In the genomic region with DNA sequence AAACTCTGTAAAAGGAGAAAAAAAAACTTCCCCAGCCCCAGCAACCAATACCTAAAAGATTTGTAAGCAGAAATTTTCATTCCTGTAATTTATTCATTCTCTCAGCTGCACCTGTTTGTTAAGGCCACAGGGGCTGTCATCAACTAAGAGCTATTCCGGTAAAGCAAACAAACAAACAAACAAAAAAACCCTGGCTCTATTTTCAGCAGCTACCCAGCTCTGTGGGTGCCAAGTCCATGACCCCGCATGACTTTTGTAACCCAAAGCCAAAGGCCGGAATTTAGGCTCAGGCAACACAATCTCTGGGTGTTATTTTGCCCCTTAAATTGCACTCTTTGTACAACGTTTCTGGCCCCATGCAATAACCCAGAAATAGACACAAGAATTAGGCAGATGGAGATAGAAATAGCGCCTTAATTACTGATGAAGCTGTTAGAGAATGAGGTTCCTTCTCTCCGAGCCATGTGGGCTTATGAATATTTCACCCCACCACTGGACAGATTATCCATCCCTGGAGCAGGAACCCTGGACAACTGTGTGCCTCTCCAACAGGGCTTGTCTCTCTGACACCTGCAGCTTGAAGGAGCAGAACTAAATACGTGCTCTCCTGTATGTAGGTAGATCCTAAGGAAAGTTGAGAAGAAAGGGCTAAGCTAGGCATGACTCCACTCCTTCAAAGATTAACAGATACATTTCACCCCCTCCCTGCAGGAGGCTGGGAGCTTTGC, we compare ENCODE assay signal across 30 cellular contexts. TPM values are rescaled to one million over a fixed set of nuclear protein-coding genes. Genes with fewer than 3 reads are reported as not detected.
"Had no signal": no experiment of that assay in that cellular context is flagged by ENCODE, and none has a peak within 500 bp of the region (broad histone marks: within the 10 kb centered on the region; RNA-seq: fewer than 3 reads in every experiment).

No MANE protein-coding gene starts in this region.

- H3K4me1 Mint-ChIP-seq: neural crest cell had no signal

- H3K9me3 ChIP-seq: esophagus squamous epithelium, lower lobe of right lung, neutrophil, right atrium auricular region, suprapubic skin, vagina had no signal

- H3K9ac ChIP-seq: parathyroid adenoma had no signal

- H3K36me3 Mint-ChIP-seq: natural killer cell had no signal

- H2AFZ ChIP-seq: parathyroid adenoma had no signal

- ATAC-seq: effector memory CD8-positive, alpha-beta T cell; lower lobe of right lung; natural killer cell; stimulated activated naive CD8-positive, alpha-beta T cell treated with anti-CD3 and anti-CD28 coated beads, Interleukin-15, amount 100 ng/mL, for 72 hours had no signal

- H3K4me3 ChIP-seq: esophagus squamous epithelium, left ventricle myocardium inferior, lower lobe of right lung, right atrium auricular region, sigmoid colon, suprapubic skin, vagina had no signal

- DNase-seq: cerebellar nuclear complex; cortex of kidney; effector memory CD8-positive, alpha-beta T cell; erythroblast; esophagus squamous epithelium; foreskin melanocyte; head of caudate nucleus; left ventricle myocardium inferior; lower lobe of right lung; natural killer cell; sigmoid colon; small intestine; stimulated activated CD4-positive, alpha-beta T cell treated with anti-CD3 and anti-CD28 coated beads, Interleukin-15, amount 100 ng/mL, for 24 hours; stimulated activated CD4-positive, alpha-beta T cell treated with anti-CD3 and anti-CD28 coated beads, Interleukin-2, amount 100 ng/mL, for 48 hours; stimulated activated CD8-positive, alpha-beta memory T cell treated with anti-CD3 and anti-CD28 coated beads, Interleukin-4, amount 100 ng/mL, for 48 hours; stimulated activated naive CD4-positive, alpha-beta T cell; stimulated activated naive CD8-positive, alpha-beta T cell treated with anti-CD3 and anti-CD28 coated beads, Interleukin-15, amount 100 ng/mL, for 72 hours; trophoblast cell had no signal

- H3K79me2 ChIP-seq: parathyroid adenoma had no signal

- H3K36me3 ChIP-seq: esophagus squamous epithelium, left ventricle myocardium inferior, lower lobe of right lung, neutrophil, right atrium auricular region, sigmoid colon, suprapubic skin, vagina had no signal

- H3K27ac Mint-ChIP-seq: effector memory CD8-positive, alpha-beta T cell; natural killer cell; progenitor cell of endocrine pancreas; stimulated activated naive CD8-positive, alpha-beta T cell treated with anti-CD3 and anti-CD28 coated beads, Interleukin-15, amount 100 ng/mL, for 72 hours had no signal

- H3K27ac ChIP-seq: esophagus squamous epithelium, left ventricle myocardium inferior, lower lobe of right lung, neutrophil, parathyroid adenoma, right atrium auricular region, sigmoid colon, suprapubic skin, vagina had no signal

- H3K4me1 ChIP-seq: esophagus squamous epithelium, left ventricle myocardium inferior, lower lobe of right lung, parathyroid adenoma, right atrium auricular region, sigmoid colon, suprapubic skin, vagina had no signal

- H3K4me3 Mint-ChIP-seq: effector memory CD8-positive, alpha-beta T cell; natural killer cell; neural crest cell; stimulated activated naive CD8-positive, alpha-beta T cell treated with anti-CD3 and anti-CD28 coated beads, Interleukin-15, amount 100 ng/mL, for 72 hours had no signal

- H3K27me3 ChIP-seq: esophagus squamous epithelium, neutrophil, right atrium auricular region, sigmoid colon, suprapubic skin, vagina had no signal

- H3K27me3 Mint-ChIP-seq: effector memory CD8-positive, alpha-beta T cell; progenitor cell of endocrine pancreas; stimulated activated naive CD8-positive, alpha-beta T cell treated with anti-CD3 and anti-CD28 coated beads, Interleukin-15, amount 100 ng/mL, for 72 hours had no signal

RNA-seq across cellular contexts. Expression of gene APOL6, which starts 29.4 kb away (rescaled TPM):
- total RNA-seq: neural crest cell had no signal

RNA-seq across cellular contexts. Expression of gene APOL5, which starts 40.0 kb away (rescaled TPM):
- total RNA-seq: dermis microvascular lymphatic vessel endothelial cell, esophagus squamous epithelium, left ventricle myocardium inferior, lower lobe of right lung, mesenteric fat pad, natural killer cell, neural crest cell, omental fat pad, progenitor cell of endocrine pancreas, sigmoid colon, ureter, vagina had no signal
- polyA plus RNA-seq: keratinocyte, sigmoid colon, small intestine had no signal
